Comparison of ENCODE assay signal across 13 cellular contexts in the genomic region with DNA sequence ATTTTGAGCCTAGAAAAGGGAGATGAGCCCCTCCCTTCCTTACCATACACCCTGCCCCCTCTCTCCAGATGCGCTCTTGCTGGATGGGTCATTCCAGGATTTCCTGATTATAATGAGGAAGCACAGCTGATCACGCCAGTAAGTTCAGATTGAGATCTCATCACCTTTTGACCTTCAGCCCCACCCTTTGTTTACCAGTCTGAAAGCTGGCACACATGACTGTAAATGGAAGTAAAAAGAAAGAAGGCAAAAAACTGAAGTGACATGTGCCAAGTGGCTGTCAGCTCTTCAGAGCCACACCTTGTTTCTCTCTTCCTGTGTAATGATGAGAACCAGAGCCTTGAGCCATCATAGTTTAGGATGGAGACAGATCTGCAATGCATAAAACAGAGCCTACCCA. TPM values are rescaled to one million over a fixed set of nuclear protein-coding genes. Genes with fewer than 3 reads are reported as not detected.
DNase-seq lines count a peak whose midpoint lies in the region; ATAC-seq and TF ChIP-seq lines count a peak whose summit lies in the region.
"Had no signal": no experiment of that assay in that cellular context is flagged by ENCODE, and none has a peak within 500 bp of the region (broad histone marks: within the 10 kb centered on the region; RNA-seq: fewer than 3 reads in every experiment).

No MANE protein-coding gene starts in this region.

- POLR2A ChIA-PET in HEK293 (lab: Yijun Ruan, JAX) = no interaction called here

- H3K4me1 ChIP-seq in HEK293 (ENCODE audit: control insufficient read depth, insufficient read depth, low read length) (0 out of 2 replicates have a peak, but pooled peaks cover 5% of the 10 kb centered on the region), prostate gland (replicated peaks) (no peaks in the 10 kb centered on the region)

- TF ChIP-seq CTCF in HEK293 (tag by site-specific recombination; IDR thresholded peaks at IDR 0.05) = no peak
- TF ChIP-seq CTCF in prostate gland (IDR thresholded peaks at IDR 0.05) = no peak

- TF ChIP-seq POLR2A in prostate gland (IDR thresholded peaks at IDR 0.05) = no peak

- H3K4me3 ChIP-seq in HEK293 (ENCODE audit: low read depth, low read length) = no peak overlapping the region
- H3K4me3 ChIP-seq in prostate gland = no peak overlapping the region
- H3K4me3 ChIP-seq: ascending aorta had no signal

- H3K27me3 Mint-ChIP-seq in activated CD8-positive, alpha-beta memory T cell treated with anti-CD3 and anti-CD28 coated beads, Interleukin-2, amount 10 ng/mL, durations not matched to agents 7 days and 5 days = no peaks in the 10 kb centered on the region

- CTCF ChIA-PET in HEK293 (lab: Yijun Ruan, JAX) = no interaction called here
- CTCF ChIA-PET in activated CD8-positive, alpha-beta memory T cell treated with anti-CD3 and anti-CD28 coated beads, Interleukin-2, amount 10 ng/mL, durations not matched to agents 7 days and 5 days (lab: Charles Lee) = interaction anchor here (0.8 to 1.0 kb wide), 2 partner anchors 24 to 26 kb away, joined by 3 read pairs; no protein-coding TSS in a partner anchor

- H3K27ac ChIP-seq in HEK293 (ENCODE audit: extremely low read depth, low read depth, low read length) = no peak overlapping the region
- H3K27ac ChIP-seq in prostate gland = no peak overlapping the region
- H3K27ac ChIP-seq: ascending aorta had no signal

- peak overlapping the region; percentile 22 for H3K4me3 Mint-ChIP-seq in activated CD8-positive, alpha-beta memory T cell treated with anti-CD3 and anti-CD28 coated beads, Interleukin-2, amount 10 ng/mL, durations not matched to agents 7 days and 5 days

- no peaks in the 10 kb centered on the region for H3K9me3 Mint-ChIP-seq in activated CD8-positive, alpha-beta memory T cell treated with anti-CD3 and anti-CD28 coated beads, Interleukin-2, amount 10 ng/mL, durations not matched to agents 7 days and 5 days (ENCODE audit: low read depth)

- 41% methylated on average over 2 of the region's 2 CpGs for WGBS in prostate gland

- intact Hi-C loops in left ventricle myocardium superior (cut with micrococcal nuclease) = no loop called here
- intact Hi-C loops in prostate gland (cut with DNase I) = no loop called here

- H3K27ac Mint-ChIP-seq in activated CD8-positive, alpha-beta memory T cell treated with anti-CD3 and anti-CD28 coated beads, Interleukin-2, amount 10 ng/mL, durations not matched to agents 7 days and 5 days = peak overlapping the region; percentile 76

- DNase-seq in CD1c-positive myeloid dendritic cell (ENCODE audit: extremely low spot score) (peak; percentile 60), left ventricle myocardium superior (no peak), GM19240 (ENCODE audit: insufficient read length, low spot score) (no peak), hippocampal formation (lab: John Stamatoyannopoulos, UW) (no peak), prostate gland (ENCODE audit: low spot score) (no peak)
- no peak for DNase-seq in activated CD8-positive, alpha-beta memory T cell treated with anti-CD3 and anti-CD28 coated beads, Interleukin-2, amount 10 ng/mL, durations not matched to agents 7 days and 5 days
- DNase-seq: EL; midbrain; NCI-H226; stimulated activated CD4-positive, alpha-beta T cell treated with anti-CD3 and anti-CD28 coated beads, Interleukin-12 subunit alpha, Interleukin-12 subunit beta, amount 100 ng/mL, for 4 hours had no signal

- peaks cover 48% of the 10 kb centered on the region for H3K4me1 Mint-ChIP-seq in activated CD8-positive, alpha-beta memory T cell treated with anti-CD3 and anti-CD28 coated beads, Interleukin-2, amount 10 ng/mL, durations not matched to agents 7 days and 5 days

- peaks cover 7% of the 10 kb centered on the region for H3K36me3 Mint-ChIP-seq in activated CD8-positive, alpha-beta memory T cell treated with anti-CD3 and anti-CD28 coated beads, Interleukin-2, amount 10 ng/mL, durations not matched to agents 7 days and 5 days

- peak; percentile 69 for ATAC-seq in activated CD8-positive, alpha-beta memory T cell treated with anti-CD3 and anti-CD28 coated beads, Interleukin-2, amount 10 ng/mL, durations not matched to agents 7 days and 5 days
- peak; percentile 78 for ATAC-seq in left ventricle myocardium superior
- no peak for ATAC-seq in HG02678 (IDR thresholded peaks at IDR 0.05; ENCODE audit: unreplicated experiment)

- H3K36me3 ChIP-seq in HEK293 (ENCODE audit: control insufficient read depth in 2 of 2, insufficient read depth in 1 of 2, low read length in 2 of 2) = no peaks in the 10 kb centered on the region
- H3K36me3 ChIP-seq in prostate gland = no peaks in the 10 kb centered on the region
- H3K36me3 ChIP-seq: ascending aorta had no signal

- H3K27me3 ChIP-seq in prostate gland (replicated peaks; ENCODE audit: insufficient read depth) = no peaks in the 10 kb centered on the region
- H3K27me3 ChIP-seq: ascending aorta had no signal

- H3K9me3 ChIP-seq in HEK293 (ENCODE audit: control insufficient read depth, insufficient read depth, low read depth, low read length) = no peaks in the 10 kb centered on the region
- no peaks in the 10 kb centered on the region for H3K9me3 ChIP-seq in prostate gland
- H3K9me3 ChIP-seq: ascending aorta had no signal

TF ChIP-seq in HEK293, 187 proteins besides CTCF, POLR2A, EP300 and RAD21:
- TF ChIP-seq ZNF416 (tag by site-specific recombination; IDR thresholded peaks at IDR 0.05) (no peak), ZNF488 (tag by site-specific recombination; IDR thresholded peaks at IDR 0.05) (no peak)
- TF ChIP-seq, protein P1, sequence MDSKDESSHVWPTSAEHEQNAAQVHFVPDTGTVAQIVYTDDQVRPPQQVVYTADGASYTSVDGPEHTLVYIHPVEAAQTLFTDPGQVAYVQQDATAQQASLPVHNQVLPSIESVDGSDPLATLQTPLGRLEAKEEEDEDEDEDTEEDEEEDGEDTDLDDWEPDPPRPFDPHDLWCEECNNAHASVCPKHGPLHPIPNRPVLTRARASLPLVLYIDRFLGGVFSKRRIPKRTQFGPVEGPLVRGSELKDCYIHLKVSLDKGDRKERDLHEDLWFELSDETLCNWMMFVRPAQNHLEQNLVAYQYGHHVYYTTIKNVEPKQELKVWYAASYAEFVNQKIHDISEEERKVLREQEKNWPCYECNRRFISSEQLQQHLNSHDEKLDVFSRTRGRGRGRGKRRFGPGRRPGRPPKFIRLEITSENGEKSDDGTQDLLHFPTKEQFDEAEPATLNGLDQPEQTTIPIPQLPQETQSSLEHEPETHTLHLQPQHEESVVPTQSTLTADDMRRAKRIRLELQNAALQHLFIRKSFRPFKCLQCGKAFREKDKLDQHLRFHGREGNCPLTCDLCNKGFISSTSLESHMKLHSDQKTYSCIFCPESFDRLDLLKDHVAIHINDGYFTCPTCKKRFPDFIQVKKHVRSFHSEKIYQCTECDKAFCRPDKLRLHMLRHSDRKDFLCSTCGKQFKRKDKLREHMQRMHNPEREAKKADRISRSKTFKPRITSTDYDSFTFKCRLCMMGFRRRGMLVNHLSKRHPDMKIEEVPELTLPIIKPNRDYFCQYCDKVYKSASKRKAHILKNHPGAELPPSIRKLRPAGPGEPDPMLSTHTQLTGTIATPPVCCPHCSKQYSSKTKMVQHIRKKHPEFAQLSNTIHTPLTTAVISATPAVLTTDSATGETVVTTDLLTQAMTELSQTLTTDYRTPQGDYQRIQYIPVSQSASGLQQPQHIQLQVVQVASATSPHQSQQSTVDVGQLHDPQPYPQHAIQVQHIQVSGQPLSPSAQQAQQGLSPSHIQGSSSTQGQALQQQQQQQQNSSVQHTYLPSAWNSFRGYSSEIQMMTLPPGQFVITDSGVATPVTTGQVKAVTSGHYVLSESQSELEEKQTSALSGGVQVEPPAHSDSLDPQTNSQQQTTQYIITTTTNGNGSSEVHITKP (tag by site-specific recombination; IDR thresholded peaks at IDR 0.05) = 0 out of 2 replicates have a peak, but pooled peaks have one; percentile 28

RNA-seq across cellular contexts. Expression of gene S1PR1, which starts 27.9 kb away (rescaled TPM):
- total RNA-seq in activated CD8-positive, alpha-beta memory T cell treated with anti-CD3 and anti-CD28 coated beads, Interleukin-2, amount 10 ng/mL, durations not matched to agents 7 days and 5 days = 10 to 100 TPM; 56.0 to 68.2 TPM
- 58.1 TPM for total RNA-seq in left ventricle myocardium superior
- total RNA-seq in prostate gland = 10 to 100 TPM in 1 of 2 donors, 1 to 10 TPM in 1; 9.7 to 24.2 TPM
